Comparison of ENCODE assay signal across 8 cellular contexts in the genomic region with DNA sequence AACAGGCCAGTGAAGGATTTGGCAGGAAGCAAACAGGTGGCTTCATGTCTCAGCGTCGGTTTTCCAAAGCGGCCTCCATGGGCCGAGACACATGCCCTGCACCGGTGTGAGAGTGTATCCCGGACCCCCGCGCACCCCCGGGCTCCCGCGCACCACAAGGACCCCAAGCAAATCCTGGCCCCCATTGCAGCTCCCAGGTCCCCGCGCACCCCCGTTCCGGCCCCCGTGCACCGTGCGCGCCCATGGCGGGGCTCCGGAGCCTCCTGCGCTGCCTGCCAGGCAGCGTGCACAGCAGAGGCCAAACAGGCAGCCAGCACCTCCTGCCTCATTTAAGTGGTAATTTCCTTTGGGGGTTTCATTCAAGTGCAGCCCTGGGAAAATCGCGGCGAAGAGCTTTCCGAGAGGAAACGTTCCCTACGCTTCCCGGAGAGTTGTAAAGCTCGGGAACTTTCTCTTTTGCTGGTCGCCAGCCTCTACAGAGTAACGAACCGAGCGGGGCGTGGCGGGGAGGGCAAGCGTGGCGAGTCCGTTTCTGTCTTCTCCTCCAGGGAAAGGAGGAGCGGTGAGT.
DNase-seq lines count a peak whose midpoint lies in the region; ATAC-seq and TF ChIP-seq lines count a peak whose summit lies in the region.

No MANE protein-coding gene starts in this region.

- H2AK5ac ChIP-seq in IMR-90 (ENCODE audit: low read depth, low read length): no peak overlapping the region

- H3K27me3 ChIP-seq in IMR-90 (ENCODE audit: control insufficient read depth, insufficient read depth, low read length) (peaks cover 5% of the 10 kb centered on the region; the same call in 1 of the 2 replicates), colonic mucosa (no peaks in the 10 kb centered on the region), spleen (replicated peaks in 1 of 7) (peaks cover 0 to 15% (median 0%) of the 10 kb centered on the region in 7 donors), vagina (no peaks in the 10 kb centered on the region)

- no peak overlapping the region for H2AK9ac ChIP-seq in IMR-90 (replicated peaks; ENCODE audit: low read depth, low read length, poor library complexity)

- no peak overlapping the region for H2BK15ac ChIP-seq in IMR-90 (ENCODE audit: low read depth, low read length)

- peak overlapping the region; percentile 45 for H3K4me2 ChIP-seq in IMR-90 (ENCODE audit: low read depth, low read length)

- H4K5ac ChIP-seq in IMR-90 (ENCODE audit: low read depth, low read length): no peak overlapping the region

- no peak overlapping the region for H3K4ac ChIP-seq in IMR-90 (ENCODE audit: low read depth, low read length)

- no peaks in the 10 kb centered on the region for H4K20me1 ChIP-seq in IMR-90 (ENCODE audit: insufficient read depth, low read length)

- no peaks in the 10 kb centered on the region for H3K79me1 ChIP-seq in IMR-90 (ENCODE audit: low read depth in 1 of 2, low read length in 2 of 2)

- BruUV-seq in IMR-90 (replicated peaks; lab: Mats Ljungman, UMichigan): no TSS peak

- H2BK20ac ChIP-seq in IMR-90 (ENCODE audit: low read depth, low read length): no peak overlapping the region

- no peak overlapping the region for H2BK120ac ChIP-seq in IMR-90 (ENCODE audit: low read depth, low read length)

- H3K18ac ChIP-seq in IMR-90 (ENCODE audit: low read depth, low read length): no peak overlapping the region

- peak overlapping the region; percentile 41 for H3K4me3 ChIP-seq in IMR-90 (ENCODE audit: insufficient read depth, low read depth, low read length)
- H3K4me3 ChIP-seq in colonic mucosa: peak overlapping the region; percentile 28
- H3K4me3 ChIP-seq in spleen: peak overlapping the region; percentile 4 to 62 (median 34)
- peak overlapping the region in 1 of 2 donors; percentile 31 for H3K4me3 ChIP-seq in vagina

- H3K27ac ChIP-seq in IMR-90 (ENCODE audit: insufficient read depth, low read length): no peak overlapping the region
- no peak overlapping the region for H3K27ac ChIP-seq in colonic mucosa
- no peak overlapping the region for H3K27ac ChIP-seq in spleen
- H3K27ac ChIP-seq in vagina: no peak overlapping the region

- no peak for TF ChIP-seq CTCF in IMR-90 (conservative IDR thresholded peaks at IDR 0.05; ENCODE audit: low read depth, low read length)
- TF ChIP-seq CTCF in colonic mucosa (IDR thresholded peaks at IDR 0.05): no peak
- no peak for TF ChIP-seq CTCF in spleen (IDR thresholded peaks at IDR 0.05 in 8 of 11, conservative IDR thresholded peaks at IDR 0.05 in 3 of 11)
- TF ChIP-seq CTCF in vagina (IDR thresholded peaks at IDR 0.05): no peak

- H3K4me1 ChIP-seq in IMR-90 (ENCODE audit: control insufficient read depth, insufficient read depth, low read length): no peaks in the 10 kb centered on the region
- H3K4me1 ChIP-seq in colonic mucosa: no peaks in the 10 kb centered on the region
- H3K4me1 ChIP-seq in spleen: peaks cover 3 to 27% (median 12%) of the 10 kb centered on the region in 6 donors
- no peaks in the 10 kb centered on the region for H3K4me1 ChIP-seq in vagina

- dilution Hi-C loops in IMR-90 (cut with HindIII; ENCODE audit: low sequenced_read_pairs, unreplicated experiment): no loop called here

- H2AFZ ChIP-seq in IMR-90 (replicated peaks; ENCODE audit: low read length, poor library complexity): peak overlapping the region; percentile 87

- intact Hi-C loops in IMR-90 (cut with micrococcal nuclease) (no loop called here), colonic mucosa (cut with DNase I) (no loop called here), left colon (cut with DNase I, micrococcal nuclease) (no loop called here), spleen (cut with DNase I; ENCODE audit: low total_unique reads) (no loop called here), vagina (cut with DNase I) (no loop called here)

- H3K23ac ChIP-seq in IMR-90 (ENCODE audit: low read depth, low read length): no peak overlapping the region

- H2BK5ac ChIP-seq in IMR-90 (ENCODE audit: low read depth, low read length, poor library complexity, severe bottlenecking): no peak overlapping the region

- no peaks in the 10 kb centered on the region for H3K9me3 ChIP-seq in IMR-90 (ENCODE audit: control insufficient read depth, insufficient read depth, low read length)
- no peaks in the 10 kb centered on the region for H3K9me3 ChIP-seq in colonic mucosa
- H3K9me3 ChIP-seq in spleen: no peaks in the 10 kb centered on the region
- H3K9me3 ChIP-seq in vagina: no peaks in the 10 kb centered on the region

- H3K9me1 ChIP-seq in IMR-90 (ENCODE audit: insufficient read depth, low read length): no peaks in the 10 kb centered on the region; the same call in 1 of the 2 replicates

- no peak for TF ChIP-seq POLR2A in IMR-90 (IDR thresholded peaks at IDR 0.05; ENCODE audit: low read depth, low read length)
- TF ChIP-seq POLR2A in spleen (IDR thresholded peaks at IDR 0.05): no peak
- no peak for TF ChIP-seq POLR2A in vagina (IDR thresholded peaks at IDR 0.05)

- no peak overlapping the region for H4K91ac ChIP-seq in IMR-90 (ENCODE audit: insufficient read depth, low read depth, low read length)

- ATAC-seq in IMR-90 (ENCODE audit: low read depth) (peak; percentile 87), left colon (peak; percentile 65), GM21360 (IDR thresholded peaks at IDR 0.05; ENCODE audit: unreplicated experiment) (no peak), HG03139 (IDR thresholded peaks at IDR 0.05; ENCODE audit: unreplicated experiment) (no peak), HG03095 (IDR thresholded peaks at IDR 0.05; ENCODE audit: unreplicated experiment) (no peak)

- 0 out of 2 replicates have a peak overlapping the region, but pooled peaks have one; percentile 4 for H3K9ac ChIP-seq in IMR-90 (ENCODE audit: low read depth, low read length)
- no peak overlapping the region for H3K9ac ChIP-seq in colonic mucosa (ENCODE audit: low read depth in 2 of 2, low read length in 2 of 2)

- H3K14ac ChIP-seq in IMR-90 (replicated peaks; ENCODE audit: low read depth, low read length): no peak overlapping the region

- 15% methylated on average over 18 of the region's 41 CpGs; no CpG with 5 or more reads in 1 of the 2 experiments for WGBS in IMR-90 (ENCODE audit: extremely low coverage in 2 of 2, insufficient read length in 1 of 2), 2 experiments
- 15 to 20% (median 17%) methylated on average over 32 to 41 of the region's 41 CpGs for WGBS in spleen, 5 donors

- H3K36me3 ChIP-seq in IMR-90 (ENCODE audit: control insufficient read depth, insufficient read depth, low read length): no peaks in the 10 kb centered on the region
- no peaks in the 10 kb centered on the region for H3K36me3 ChIP-seq in colonic mucosa
- no peaks in the 10 kb centered on the region for H3K36me3 ChIP-seq in spleen
- no peaks in the 10 kb centered on the region for H3K36me3 ChIP-seq in vagina

- POLR2A ChIA-PET in IMR-90 (lab: Charles Lee; ENCODE audit: unreplicated experiment): no interaction called here

- H4K8ac ChIP-seq in IMR-90 (ENCODE audit: low read depth in 2 of 2, low read length in 2 of 2): no peak overlapping the region

- in situ Hi-C loops in IMR-90 (cut with MboI; ENCODE audit: low sequenced_read_pairs): no loop called here

- peak; percentile 1 for DNase-seq in IMR-90
- peak; percentile 34 for DNase-seq in colonic mucosa
- DNase-seq in left colon: peak in 1 of 2 donors; percentile 24
- no peak for DNase-seq in spleen
- DNase-seq in vagina (ENCODE audit: extremely low spot score in 2 of 2): no peak

- H3K56ac ChIP-seq in IMR-90 (ENCODE audit: extremely low read depth, insufficient read depth, low read length): no peak overlapping the region

- CTCF ChIA-PET in IMR-90 (lab: Yijun Ruan, JAX): no interaction called here

- no peak for TF ChIP-seq RAD21 in IMR-90 (IDR thresholded peaks at IDR 0.05; ENCODE audit: low read length)

TF ChIP-seq in IMR-90, 13 proteins besides CTCF, POLR2A, EP300 and RAD21:
- TF ChIP-seq, protein P1, sequence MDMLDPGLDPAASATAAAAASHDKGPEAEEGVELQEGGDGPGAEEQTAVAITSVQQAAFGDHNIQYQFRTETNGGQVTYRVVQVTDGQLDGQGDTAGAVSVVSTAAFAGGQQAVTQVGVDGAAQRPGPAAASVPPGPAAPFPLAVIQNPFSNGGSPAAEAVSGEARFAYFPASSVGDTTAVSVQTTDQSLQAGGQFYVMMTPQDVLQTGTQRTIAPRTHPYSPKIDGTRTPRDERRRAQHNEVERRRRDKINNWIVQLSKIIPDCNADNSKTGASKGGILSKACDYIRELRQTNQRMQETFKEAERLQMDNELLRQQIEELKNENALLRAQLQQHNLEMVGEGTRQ (IDR thresholded peaks at IDR 0.05; ENCODE audit: low read depth, low read length): no peak
- no peak for TF ChIP-seq CEBPB (IDR thresholded peaks at IDR 0.05; ENCODE audit: low read depth, low read length)
- no peak for TF ChIP-seq SMC3 (IDR thresholded peaks at IDR 0.05; ENCODE audit: low read depth, low read length)
- TF ChIP-seq, protein P2, sequence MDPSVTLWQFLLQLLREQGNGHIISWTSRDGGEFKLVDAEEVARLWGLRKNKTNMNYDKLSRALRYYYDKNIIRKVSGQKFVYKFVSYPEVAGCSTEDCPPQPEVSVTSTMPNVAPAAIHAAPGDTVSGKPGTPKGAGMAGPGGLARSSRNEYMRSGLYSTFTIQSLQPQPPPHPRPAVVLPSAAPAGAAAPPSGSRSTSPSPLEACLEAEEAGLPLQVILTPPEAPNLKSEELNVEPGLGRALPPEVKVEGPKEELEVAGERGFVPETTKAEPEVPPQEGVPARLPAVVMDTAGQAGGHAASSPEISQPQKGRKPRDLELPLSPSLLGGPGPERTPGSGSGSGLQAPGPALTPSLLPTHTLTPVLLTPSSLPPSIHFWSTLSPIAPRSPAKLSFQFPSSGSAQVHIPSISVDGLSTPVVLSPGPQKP (IDR thresholded peaks at IDR 0.05; ENCODE audit: borderline replicate concordance, low read depth, low read length): no peak
- TF ChIP-seq MXI1 (IDR thresholded peaks at IDR 0.05; ENCODE audit: borderline replicate concordance, low read depth, low read length): no peak
- no peak for TF ChIP-seq BHLHE40 (IDR thresholded peaks at IDR 0.05; ENCODE audit: low read depth, low read length)
- TF ChIP-seq FOS (IDR thresholded peaks at IDR 0.05; ENCODE audit: low read depth, low read length): no peak
- TF ChIP-seq RCOR1 (IDR thresholded peaks at IDR 0.05; ENCODE audit: insufficient replicate concordance, low read length): no peak
- TF ChIP-seq CHD1 (IDR thresholded peaks at IDR 0.05; ENCODE audit: low read depth, low read length): no peak
- no peak for TF ChIP-seq MAZ (IDR thresholded peaks at IDR 0.05; ENCODE audit: borderline replicate concordance, low read depth, low read length)
- TF ChIP-seq RFX5 (IDR thresholded peaks at IDR 0.05; ENCODE audit: low read depth, low read length): no peak
- no peak for TF ChIP-seq MAFK (IDR thresholded peaks at IDR 0.05; ENCODE audit: low read depth, low read length)
- TF ChIP-seq NFE2L2 (IDR thresholded peaks at IDR 0.05; ENCODE audit: low read depth, low read length): no peak

Comparison
In these comparisons a context has a peak if more than half of its experiments do, and no peak if none do; other contexts are left out.
1. ATAC-seq: peak in IMR-90 (single experiment) and left colon (single experiment); none in GM21360 (single experiment), HG03139 (single experiment) and HG03095 (single experiment).
2. DNase-seq: peak in IMR-90 (single experiment) and colonic mucosa (single experiment); none in spleen (single experiment) and vagina (0 of 2).